ENCODE assay signal across 28 cellular contexts in genomic region chr4:24521544-24521943, GRCh38.
DNase-seq lines count a peak whose midpoint lies in the region; ATAC-seq, FAIRE-seq and TF ChIP-seq lines count a peak whose summit lies in the region.
"Had no signal": no experiment of that assay in that cellular context is flagged by ENCODE, and none has a peak within 500 bp of the region (broad histone marks: within the 10 kb centered on the region; RNA-seq: fewer than 3 reads in every experiment).

No MANE protein-coding gene starts in this region.

- peaks cover 61% of the 10 kb centered on the region for H3K36me3 Mint-ChIP-seq in activated CD8-positive, alpha-beta T cell treated with anti-CD3 and anti-CD28 coated beads, Interleukin-2, amount 10 ng/mL, durations not matched to agents 7 days and 5 days (ENCODE audit: low read depth)
- H3K36me3 Mint-ChIP-seq in activated CD8-positive, alpha-beta T cell treated with anti-CD3 and anti-CD28 coated beads for 36 hours (ENCODE audit: low read depth): peaks cover 68% of the 10 kb centered on the region
- peaks cover 32% of the 10 kb centered on the region for H3K36me3 Mint-ChIP-seq in memory B cell

- FAIRE-seq in GM12891 (lab: Jason Lieb, UNC): no peak

- POLR2A ChIA-PET in activated CD8-positive, alpha-beta T cell treated with anti-CD3 and anti-CD28 coated beads, Interleukin-2, amount 10 ng/mL, durations not matched to agents 7 days and 5 days (lab: Charles Lee): no interaction called here
- POLR2A ChIA-PET in activated CD8-positive, alpha-beta T cell treated with anti-CD3 and anti-CD28 coated beads for 36 hours (lab: Charles Lee): interaction anchor here (1.0 to 1.2 kb wide), 2 partner anchors 10 to 12 kb away, joined by 3 to 4 read pairs; no protein-coding TSS in a partner anchor

- TF ChIP-seq POLR2A in GM12891 (IDR thresholded peaks at IDR 0.05; ENCODE audit: low read depth, low read length) (0 out of 2 replicates have a peak, but pooled peaks have one; percentile 38), lower leg skin (IDR thresholded peaks at IDR 0.05) (no peak)

- no peak for DNase-seq in activated CD8-positive, alpha-beta T cell treated with anti-CD3 and anti-CD28 coated beads, Interleukin-2, amount 10 ng/mL, durations not matched to agents 7 days and 5 days
- no peak for DNase-seq in activated CD8-positive, alpha-beta T cell treated with anti-CD3 and anti-CD28 coated beads for 36 hours
- DNase-seq in GM12891 (ENCODE audit: insufficient read length, low spot score) (no peak), amniotic epithelial cell (ENCODE audit: low read depth) (peak; percentile 68), memory B cell (ENCODE audit: low spot score in 2 of 2) (no peak), hepatic stellate cell (ENCODE audit: low spot score) (no peak), GM03348 (ENCODE audit: low spot score) (no peak), lower leg skin (ENCODE audit: low spot score in 2 of 2) (no peak)
- DNase-seq: activated CD4-positive, alpha-beta T cell treated with anti-CD3 and anti-CD28 coated beads, Interleukin-2, amount 10 ng/mL, durations not matched to agents 24 days and 14 days; activated naive CD8-positive, alpha-beta T cell treated with anti-CD3 and anti-CD28 coated beads, Interleukin-2, amount 10 ng/mL, durations not matched to agents 7 days and 5 days; Calu3; foreskin melanocyte; H7; KG1; MG63; NCI-H1105 treated with DMSO at 0.1 percent for 48 hours; NCI-H2029; NCI-H510A treated with DMSO at 0.1 percent for 48 hours; SJCRH30; stimulated activated naive CD4-positive, alpha-beta T cell treated with Interleukin-2 at 50 U/mL for 16 hours; SW 1271; T-helper 9 cell; upper lobe of right lung had no signal

- H3K9me3 Mint-ChIP-seq in activated CD8-positive, alpha-beta T cell treated with anti-CD3 and anti-CD28 coated beads, Interleukin-2, amount 10 ng/mL, durations not matched to agents 7 days and 5 days (ENCODE audit: insufficient read depth): no peaks in the 10 kb centered on the region
- no peaks in the 10 kb centered on the region for H3K9me3 Mint-ChIP-seq in activated CD8-positive, alpha-beta T cell treated with anti-CD3 and anti-CD28 coated beads for 36 hours
- no peaks in the 10 kb centered on the region for H3K9me3 Mint-ChIP-seq in memory B cell
- H3K9me3 Mint-ChIP-seq: activated CD4-positive, alpha-beta T cell treated with anti-CD3 and anti-CD28 coated beads, Interleukin-2, amount 10 ng/mL, durations not matched to agents 24 days and 14 days; activated naive CD8-positive, alpha-beta T cell treated with anti-CD3 and anti-CD28 coated beads, Interleukin-2, amount 10 ng/mL, durations not matched to agents 7 days and 5 days; central memory CD8-positive, alpha-beta T cell; dendritic cell treated with granulocyte-macrophage colony-stimulating factor and Interleukin-4, amounts not matched to agents 40 ng/mL and 50 ng/mL, for 4 days had no signal

- H3K4me3 Mint-ChIP-seq in activated CD8-positive, alpha-beta T cell treated with anti-CD3 and anti-CD28 coated beads, Interleukin-2, amount 10 ng/mL, durations not matched to agents 7 days and 5 days: no peak overlapping the region
- no peak overlapping the region for H3K4me3 Mint-ChIP-seq in activated CD8-positive, alpha-beta T cell treated with anti-CD3 and anti-CD28 coated beads for 36 hours
- H3K4me3 Mint-ChIP-seq in memory B cell: no peak overlapping the region
- H3K4me3 Mint-ChIP-seq: activated CD4-positive, alpha-beta T cell treated with anti-CD3 and anti-CD28 coated beads, Interleukin-2, amount 10 ng/mL, durations not matched to agents 24 days and 14 days; activated naive CD8-positive, alpha-beta T cell treated with anti-CD3 and anti-CD28 coated beads, Interleukin-2, amount 10 ng/mL, durations not matched to agents 7 days and 5 days; central memory CD8-positive, alpha-beta T cell; dendritic cell treated with granulocyte-macrophage colony-stimulating factor and Interleukin-4, amounts not matched to agents 40 ng/mL and 50 ng/mL, for 4 days had no signal

- no peaks in the 10 kb centered on the region for H3K27me3 Mint-ChIP-seq in activated CD8-positive, alpha-beta T cell treated with anti-CD3 and anti-CD28 coated beads, Interleukin-2, amount 10 ng/mL, durations not matched to agents 7 days and 5 days (ENCODE audit: low read depth)
- H3K27me3 Mint-ChIP-seq in activated CD8-positive, alpha-beta T cell treated with anti-CD3 and anti-CD28 coated beads for 36 hours: no peaks in the 10 kb centered on the region
- no peaks in the 10 kb centered on the region for H3K27me3 Mint-ChIP-seq in memory B cell
- H3K27me3 Mint-ChIP-seq: activated CD4-positive, alpha-beta T cell treated with anti-CD3 and anti-CD28 coated beads, Interleukin-2, amount 10 ng/mL, durations not matched to agents 24 days and 14 days; activated naive CD8-positive, alpha-beta T cell treated with anti-CD3 and anti-CD28 coated beads, Interleukin-2, amount 10 ng/mL, durations not matched to agents 7 days and 5 days; central memory CD8-positive, alpha-beta T cell; dendritic cell treated with granulocyte-macrophage colony-stimulating factor and Interleukin-4, amounts not matched to agents 40 ng/mL and 50 ng/mL, for 4 days had no signal

- CTCF ChIA-PET in activated CD8-positive, alpha-beta T cell treated with anti-CD3 and anti-CD28 coated beads, Interleukin-2, amount 10 ng/mL, durations not matched to agents 7 days and 5 days (lab: Charles Lee): interaction anchor here (1.0 kb wide), 1 partner anchor 30 kb away, joined by 3 read pairs; no protein-coding TSS in a partner anchor
- CTCF ChIA-PET in activated CD8-positive, alpha-beta T cell treated with anti-CD3 and anti-CD28 coated beads for 36 hours (lab: Charles Lee): interaction anchor here (0.5 to 1.4 kb wide), 3 partner anchors 13 to 791 kb away, joined by 3 read pairs; partner anchors contain the start of gene ZCCHC4

- H3K4me1 Mint-ChIP-seq in activated CD8-positive, alpha-beta T cell treated with anti-CD3 and anti-CD28 coated beads, Interleukin-2, amount 10 ng/mL, durations not matched to agents 7 days and 5 days (ENCODE audit: low read depth): peaks cover 9% of the 10 kb centered on the region
- peaks cover 13% of the 10 kb centered on the region for H3K4me1 Mint-ChIP-seq in activated CD8-positive, alpha-beta T cell treated with anti-CD3 and anti-CD28 coated beads for 36 hours (ENCODE audit: low read depth)
- H3K4me1 Mint-ChIP-seq in memory B cell: peaks cover 3% of the 10 kb centered on the region

- peak overlapping the region; percentile 1 for H3K27ac Mint-ChIP-seq in activated CD8-positive, alpha-beta T cell treated with anti-CD3 and anti-CD28 coated beads, Interleukin-2, amount 10 ng/mL, durations not matched to agents 7 days and 5 days
- no peak overlapping the region for H3K27ac Mint-ChIP-seq in activated CD8-positive, alpha-beta T cell treated with anti-CD3 and anti-CD28 coated beads for 36 hours
- peak overlapping the region; percentile 22 for H3K27ac Mint-ChIP-seq in memory B cell
- H3K27ac Mint-ChIP-seq: activated CD4-positive, alpha-beta T cell treated with anti-CD3 and anti-CD28 coated beads, Interleukin-2, amount 10 ng/mL, durations not matched to agents 24 days and 14 days; activated naive CD8-positive, alpha-beta T cell treated with anti-CD3 and anti-CD28 coated beads, Interleukin-2, amount 10 ng/mL, durations not matched to agents 7 days and 5 days; dendritic cell treated with granulocyte-macrophage colony-stimulating factor and Interleukin-4, amounts not matched to agents 40 ng/mL and 50 ng/mL, for 4 days had no signal

- no peak overlapping the region for H3K4me3 ChIP-seq in lower leg skin (ENCODE audit: low read depth, poor library complexity, severe bottlenecking)
- H3K4me3 ChIP-seq: esophagus muscularis mucosa, lung, MG63, SJCRH30, suprapubic skin, upper lobe of right lung had no signal

- no peak for TF ChIP-seq CTCF in activated CD8-positive, alpha-beta T cell treated with anti-CD3 and anti-CD28 coated beads for 36 hours (IDR thresholded peaks at IDR 0.05)
- TF ChIP-seq CTCF in lower leg skin (IDR thresholded peaks at IDR 0.05): no peak

- WGBS in lower leg skin, 2 donors: 61% methylated on average over 2 of the region's 2 CpGs

- intact Hi-C loops in activated CD8-positive, alpha-beta T cell treated with anti-CD3 and anti-CD28 coated beads for 36 hours (cut with micrococcal nuclease): no loop called here
- intact Hi-C loops in lower leg skin (cut with DNase I; ENCODE audit: low total_unique reads): no loop called here

- ATAC-seq in activated CD8-positive, alpha-beta T cell treated with anti-CD3 and anti-CD28 coated beads, Interleukin-2, amount 10 ng/mL, durations not matched to agents 7 days and 5 days: no peak
- no peak for ATAC-seq in activated CD8-positive, alpha-beta T cell treated with anti-CD3 and anti-CD28 coated beads for 36 hours
- ATAC-seq in memory B cell (ENCODE audit: low read depth): no peak
- ATAC-seq: upper lobe of right lung had no signal

TF ChIP-seq in GM12891, 5 proteins besides CTCF, POLR2A, EP300 and RAD21:
- TF ChIP-seq TAF1 (IDR thresholded peaks at IDR 0.05; ENCODE audit: low read depth, low read length) (no peak), PAX5 (IDR thresholded peaks at IDR 0.05; ENCODE audit: insufficient read depth, low read length, severe bottlenecking) (no peak), SPI1 (IDR thresholded peaks at IDR 0.05; ENCODE audit: low read depth, low read length) (no peak), POLR2AphosphoS5 (IDR thresholded peaks at IDR 0.05; ENCODE audit: low read depth, low read length) (no peak), POU2F2 (IDR thresholded peaks at IDR 0.05; ENCODE audit: low read depth, low read length) (no peak)
